Comparison of ENCODE assay signal across 8 cellular contexts in genomic region chr10:29392376-29393021, GRCh38.
DNase-seq lines count a peak whose midpoint lies in the region; ATAC-seq lines count a peak whose summit lies in the region.

No MANE protein-coding gene starts in this region.

- DNase-seq in DMS153 (lab: John Stamatoyannopoulos, UW), result peak; percentile 8
- no peak for DNase-seq in DMS153 treated with DMSO at 0.1 percent for 48 hours (lab: John Stamatoyannopoulos, UW; ENCODE audit: unreplicated experiment)
- DNase-seq in NCI-H1092 treated with DMSO at 0.1 percent for 48 hours (lab: John Stamatoyannopoulos, UW), result peak; percentile 63
- DNase-seq in activated CD4-positive, alpha-beta T cell treated with anti-CD3 and anti-CD28 coated beads, Interleukin-2, amount 10 ng/mL, durations not matched to agents 7 days and 5 days, result peak; percentile 40
- peak in 32 of 42 donors; percentile 13 to 81 (median 48) for DNase-seq in head of caudate nucleus
- DNase-seq in renal cortical epithelial cell (ENCODE audit: low read depth), result peak; percentile 58
- DNase-seq in MV-4-11 (lab: John Stamatoyannopoulos, UW), result no peak

- H3K4me3 Mint-ChIP-seq in activated CD4-positive, alpha-beta T cell treated with anti-CD3 and anti-CD28 coated beads, Interleukin-2, amount 10 ng/mL, durations not matched to agents 7 days and 5 days, result no peak overlapping the region

- no peaks in the 10 kb centered on the region for H3K36me3 Mint-ChIP-seq in activated CD4-positive, alpha-beta T cell treated with anti-CD3 and anti-CD28 coated beads, Interleukin-2, amount 10 ng/mL, durations not matched to agents 7 days and 5 days (ENCODE audit: low read depth)

- CTCF ChIA-PET in activated CD4-positive, alpha-beta T cell treated with anti-CD3 and anti-CD28 coated beads, Interleukin-2, amount 10 ng/mL, durations not matched to agents 7 days and 5 days (lab: Charles Lee), result no interaction called here

- peaks cover 5% of the 10 kb centered on the region for H3K27me3 Mint-ChIP-seq in activated CD4-positive, alpha-beta T cell treated with anti-CD3 and anti-CD28 coated beads, Interleukin-2, amount 10 ng/mL, durations not matched to agents 7 days and 5 days

- intact Hi-C loops in head of caudate nucleus (cut with DNase I), result no loop called here

- POLR2A ChIA-PET in activated CD4-positive, alpha-beta T cell treated with anti-CD3 and anti-CD28 coated beads, Interleukin-2, amount 10 ng/mL, durations not matched to agents 7 days and 5 days (lab: Charles Lee), result no interaction called here

- ATAC-seq in GM21529 (IDR thresholded peaks at IDR 0.05; ENCODE audit: unreplicated experiment), result peak; percentile 65

- no peak overlapping the region for H3K27ac Mint-ChIP-seq in activated CD4-positive, alpha-beta T cell treated with anti-CD3 and anti-CD28 coated beads, Interleukin-2, amount 10 ng/mL, durations not matched to agents 7 days and 5 days

- H3K9me3 Mint-ChIP-seq in activated CD4-positive, alpha-beta T cell treated with anti-CD3 and anti-CD28 coated beads, Interleukin-2, amount 10 ng/mL, durations not matched to agents 7 days and 5 days, result no peaks in the 10 kb centered on the region

- no peaks in the 10 kb centered on the region for H3K4me1 Mint-ChIP-seq in activated CD4-positive, alpha-beta T cell treated with anti-CD3 and anti-CD28 coated beads, Interleukin-2, amount 10 ng/mL, durations not matched to agents 7 days and 5 days

Comparison
In these comparisons a context has a peak if more than half of its experiments do, and no peak if none do; other contexts are left out.
1. DNase-seq: peak in DMS153 (single experiment), NCI-H1092 treated with DMSO at 0.1 percent for 48 hours (single experiment), activated CD4-positive, alpha-beta T cell treated with anti-CD3 and anti-CD28 coated beads, Interleukin-2, amount 10 ng/mL, durations not matched to agents 7 days and 5 days (single experiment), head of caudate nucleus (32 of 42) and renal cortical epithelial cell (single experiment); none in DMS153 treated with DMSO at 0.1 percent for 48 hours (single experiment) and MV-4-11 (single experiment).